ENCODE assay signal across 16 cellular contexts in the genomic region with DNA sequence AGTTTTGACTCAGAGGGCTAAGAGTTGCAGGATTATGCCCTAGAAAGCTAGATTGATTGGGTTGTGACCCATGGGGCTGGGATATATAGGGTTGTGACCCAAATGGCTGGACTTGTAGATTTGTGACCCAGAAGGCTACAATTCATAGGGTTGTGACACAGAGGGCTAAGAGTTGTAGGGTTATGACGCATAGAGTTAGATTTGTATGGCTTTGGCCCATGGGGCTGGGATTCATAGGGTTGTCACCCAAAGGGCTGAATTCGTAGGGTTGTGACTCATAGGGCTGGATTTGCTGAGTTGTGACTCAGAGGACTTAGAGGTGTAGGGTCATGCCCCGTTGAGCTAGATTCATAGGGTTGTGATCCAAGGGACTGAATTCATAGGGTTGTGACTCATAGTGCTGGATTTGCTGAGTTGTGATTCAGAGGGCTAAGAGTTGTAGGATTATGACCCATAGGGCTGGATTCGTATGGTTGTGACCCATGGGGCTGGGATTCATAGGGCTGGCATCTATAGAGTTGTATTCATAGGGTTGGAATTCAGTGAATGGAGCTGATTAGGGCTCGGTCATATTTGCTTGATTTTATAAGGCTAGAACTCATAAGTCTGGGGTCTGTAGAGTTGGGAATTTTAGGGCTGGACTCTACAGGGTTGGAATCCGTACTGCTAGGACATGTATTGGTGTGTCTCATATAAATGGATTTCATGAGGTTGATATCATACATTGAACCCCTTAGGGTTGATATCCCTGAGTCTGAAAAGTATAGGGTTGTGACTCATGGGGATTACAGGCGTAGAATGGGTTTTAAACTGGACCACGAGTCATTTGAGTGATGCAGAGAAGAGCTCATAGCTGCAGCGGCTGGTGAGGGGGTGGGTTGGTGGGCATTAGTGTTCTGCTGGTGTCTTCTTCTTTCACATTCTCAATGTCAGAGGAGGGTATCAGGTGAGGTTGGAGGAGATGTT.
A peak's percentile ranks its signal among the peaks of the same experiment; 100 is the strongest.
DNase-seq lines count a peak whose midpoint lies in the region; ATAC-seq and TF ChIP-seq lines count a peak whose summit lies in the region.
"Had no signal": no experiment of that assay in that cellular context is flagged by ENCODE, and none has a peak within 500 bp of the region (broad histone marks: within the 10 kb centered on the region; RNA-seq: fewer than 3 reads in every experiment).

No MANE protein-coding gene starts in this region.

- no peaks in the 10 kb centered on the region for H3K9me3 ChIP-seq in mesodermal cell (ENCODE audit: control insufficient read depth, low read length)
- H3K9me3 ChIP-seq: pancreas had no signal

- H3K4me1 ChIP-seq in mesodermal cell (ENCODE audit: control insufficient read depth, insufficient read depth, low read length, poor library complexity, severe bottlenecking) = peaks cover 7% of the 10 kb centered on the region
- H3K4me1 ChIP-seq: BLaER1, esophagus muscularis mucosa, pancreas, tibial artery had no signal

- CTCF ChIA-PET in RWPE1 (lab: Yijun Ruan, JAX) = no interaction called here

- in situ Hi-C loops in Caki2 (cut with HindIII; ENCODE audit: low pct_unique_long_range_greater_than_20kb, low sequenced_read_pairs) = no loop called here

- TF ChIP-seq CTCF in RWPE1 (conservative IDR thresholded peaks at IDR 0.05; ENCODE audit: low read depth) = no peak

- WGBS in mesodermal cell (ENCODE audit: insufficient coverage in 2 of 2), 2 experiments = 78 to 79% methylated on average over 8 to 9 of the region's 9 CpGs

- H3K27ac ChIP-seq in RWPE1 (no peak overlapping the region), mesodermal cell (ENCODE audit: low read depth, low read length, severe bottlenecking) (peak overlapping the region; percentile 19)
- H3K27ac ChIP-seq: BLaER1, esophagus muscularis mucosa, pancreas, skin epidermis, tibial artery had no signal

- no peak overlapping the region for H3K4me3 ChIP-seq in mesodermal cell (ENCODE audit: extremely low read depth, insufficient read depth, low read length, poor library complexity, severe bottlenecking)
- H3K4me3 ChIP-seq: BLaER1, esophagus muscularis mucosa, pancreas, skin epidermis, tibial artery had no signal

- DNase-seq in Caki2 (ENCODE audit: low read depth) (peak; percentile 80), H4 (ENCODE audit: low spot score) (peak; percentile 73), RWPE1 (ENCODE audit: low spot score) (peak; percentile 37), NCI-H2107 treated with DMSO at 0.1 percent for 48 hours (lab: John Stamatoyannopoulos, UW; ENCODE audit: unreplicated experiment) (no peak)
- DNase-seq in effector CD8-positive, alpha-beta T cell (lab: John Stamatoyannopoulos, UW) = no peak
- DNase-seq: NCI-H187, NCI-H446, pancreas, SHP77, tibial artery had no signal

- POLR2A ChIA-PET in RWPE1 (lab: Yijun Ruan, JAX; ENCODE audit: low non-redundant PET) = no interaction called here

- H3K36me3 ChIP-seq in mesodermal cell (ENCODE audit: control insufficient read depth, insufficient read depth, low read length) = no peaks in the 10 kb centered on the region
- H3K36me3 ChIP-seq: BLaER1, esophagus muscularis mucosa, pancreas, tibial artery had no signal

- ATAC-seq in HG03159 (IDR thresholded peaks at IDR 0.05; ENCODE audit: unreplicated experiment) = no peak
- no peak for ATAC-seq in GM18498 (IDR thresholded peaks at IDR 0.05; ENCODE audit: unreplicated experiment)
- ATAC-seq: pancreas had no signal

Comparison
In these comparisons a context has a peak if more than half of its experiments do, and no peak if none do; other contexts are left out.
1. DNase-seq: peak in Caki2 (single experiment), H4 (single experiment) and RWPE1 (single experiment); none in NCI-H2107 treated with DMSO at 0.1 percent for 48 hours (single experiment) and effector CD8-positive, alpha-beta T cell (single experiment).